Comparison of ENCODE assay signal across 9 cellular contexts in genomic region chr1:243343970-243344749, GRCh38.
DNase-seq lines count a peak whose midpoint lies in the region; ATAC-seq and TF ChIP-seq lines count a peak whose summit lies in the region.
"Had no signal": no experiment of that assay in that cellular context is flagged by ENCODE, and none has a peak within 500 bp of the region (broad histone marks: within the 10 kb centered on the region; RNA-seq: fewer than 3 reads in every experiment).

No MANE protein-coding gene starts in this region.

- TF ChIP-seq POLR2A in breast epithelium (IDR thresholded peaks at IDR 0.05) (no peak), right lobe of liver (IDR thresholded peaks at IDR 0.05) (no peak)

- H3K4me3 ChIP-seq in breast epithelium (no peak overlapping the region), right lobe of liver (no peak overlapping the region)

- H3K9me3 ChIP-seq in breast epithelium (no peaks in the 10 kb centered on the region), right lobe of liver (no peaks in the 10 kb centered on the region)

- H3K4me1 ChIP-seq in breast epithelium (no peaks in the 10 kb centered on the region), right lobe of liver (peaks cover 0 to 8% (median 2%) of the 10 kb centered on the region in 4 donors)

- ATAC-seq in right lobe of liver (peak; percentile 85 to 91 (median 88)), GM21515 (IDR thresholded peaks at IDR 0.05; ENCODE audit: unreplicated experiment) (no peak)

- no peak overlapping the region for H3K27ac ChIP-seq in breast epithelium
- peak overlapping the region in 1 of 3 donors; percentile 59 for H3K27ac ChIP-seq in right lobe of liver

- intact Hi-C loops in breast epithelium (cut with DNase I; ENCODE audit: low total_unique reads) = no loop called here
- intact Hi-C loops in right lobe of liver (cut with DNase I) = no loop called here

- DNase-seq in A172 (ENCODE audit: low spot score) = peak; percentile 54
- peak; percentile 15 for DNase-seq in HPDE6-E6E7 (ENCODE audit: extremely low spot score)
- DNase-seq in NCI-H526 treated with DMSO at 0.1 percent for 48 hours (lab: John Stamatoyannopoulos, UW) = peak; percentile 29
- no peak for DNase-seq in breast epithelium (ENCODE audit: low spot score in 2 of 2)
- no peak for DNase-seq in right lobe of liver
- no peak for DNase-seq in activated CD8-positive, alpha-beta memory T cell treated with anti-CD3 and anti-CD28 coated beads for 24 hours
- DNase-seq: activated naive CD8-positive, alpha-beta T cell treated with anti-CD3 and anti-CD28 coated beads, Interleukin-2, amount 10 ng/mL, durations not matched to agents 7 days and 5 days had no signal

- TF ChIP-seq CTCF in GM12873 (IDR thresholded peaks at IDR 0.05; ENCODE audit: insufficient read depth, low read depth, low read length, missing control alignments) (peak; percentile 57), breast epithelium (IDR thresholded peaks at IDR 0.05) (peak; percentile 63 to 67 (median 67)), right lobe of liver (IDR thresholded peaks at IDR 0.05) (peak; percentile 71 to 79 (median 76))

- 30% methylated on average over 3 of the region's 3 CpGs for WGBS in right lobe of liver (ENCODE audit: insufficient coverage, low coverage, low lambda C conversion rate, missing lambda C conversion rate)

- no peaks in the 10 kb centered on the region for H3K27me3 ChIP-seq in breast epithelium
- no peaks in the 10 kb centered on the region for H3K27me3 ChIP-seq in right lobe of liver

- H3K36me3 ChIP-seq in breast epithelium = no peaks in the 10 kb centered on the region
- no peaks in the 10 kb centered on the region for H3K36me3 ChIP-seq in right lobe of liver

Comparison
In these comparisons a context has a peak if more than half of its experiments do, and no peak if none do; other contexts are left out.
1. DNase-seq: peak in A172 (single experiment), HPDE6-E6E7 (single experiment) and NCI-H526 treated with DMSO at 0.1 percent for 48 hours (single experiment); none in breast epithelium (0 of 2), right lobe of liver (0 of 3) and activated CD8-positive, alpha-beta memory T cell treated with anti-CD3 and anti-CD28 coated beads for 24 hours (single experiment).
2. Peak in every context shown above with its lines, with median percentiles within 50 percentile points of each other: CTCF ChIP-seq.